1 cellular context compared by ENCODE assay signal in genomic region chr7:45021604-45022296, GRCh38.
A peak's percentile ranks its signal among the peaks of the same experiment; 100 is the strongest.
TF ChIP-seq lines count a peak whose summit lies in the region.

No MANE protein-coding gene starts in this region.

TF ChIP-seq in GM12878, 131 proteins besides CTCF, POLR2A, EP300 and RAD21 (continued from another document and continues in another):
- TF ChIP-seq BCL3 (IDR thresholded peaks at IDR 0.05; ENCODE audit: borderline replicate concordance, insufficient read depth, low read depth, low read length, poor library complexity, severe bottlenecking) (peak; percentile 23), MYC (IDR thresholded peaks at IDR 0.05; ENCODE audit: insufficient read depth, insufficient read length, insufficient replicate concordance, low read length, severe bottlenecking) (no peak), CEBPB (IDR thresholded peaks at IDR 0.05; ENCODE audit: borderline replicate concordance in 1 of 2, low read depth in 2 of 2, low read length in 2 of 2) (no peak), ZNF217 (IDR thresholded peaks at IDR 0.05) (no peak), MEF2A (IDR thresholded peaks at IDR 0.05; ENCODE audit: insufficient read depth, low read depth, low read length) (no peak), ZNF592 (IDR thresholded peaks at IDR 0.05) (no peak), PML (IDR thresholded peaks at IDR 0.05; ENCODE audit: low read length) (no peak), IKZF1 (conservative IDR thresholded peaks at IDR 0.05) (peak; percentile 57; the same call in 1 of the 2 replicates), CBFB (IDR thresholded peaks at IDR 0.05; ENCODE audit: low read depth) (no peak), HDAC6 (IDR thresholded peaks at IDR 0.05; ENCODE audit: unreplicated experiment) (no peak), BCL11A (IDR thresholded peaks at IDR 0.05; ENCODE audit: low read depth, low read length) (peak; percentile 81; the same call in 1 of the 2 replicates), ETV6 (conservative IDR thresholded peaks at IDR 0.05 in 1 of 2, IDR thresholded peaks at IDR 0.05 in 1 of 2; ENCODE audit: borderline replicate concordance in 1 of 2, low read depth in 1 of 2) (no peak), SP1 (IDR thresholded peaks at IDR 0.05; ENCODE audit: low read depth, low read length) (no peak), POLR2AphosphoS2 (IDR thresholded peaks at IDR 0.05; ENCODE audit: low read depth, low read length) (no peak), USF2 (IDR thresholded peaks at IDR 0.05; ENCODE audit: borderline replicate concordance, low read depth, low read length) (no peak), RELB (IDR thresholded peaks at IDR 0.05; ENCODE audit: low read depth) (peak; percentile 63), DPF2 (IDR thresholded peaks at IDR 0.05) (peak; percentile 39; the same call in 1 of the 2 replicates), RFX5 (IDR thresholded peaks at IDR 0.05; ENCODE audit: low read depth, low read length) (no peak), NFYA (IDR thresholded peaks at IDR 0.05; ENCODE audit: borderline replicate concordance, low read depth, low read length) (no peak), YBX1 (IDR thresholded peaks at IDR 0.05) (no peak), RCOR1 (conservative IDR thresholded peaks at IDR 0.05; ENCODE audit: low read depth, low read length) (0 out of 2 replicates have a peak, but pooled peaks have one; percentile 46), ZBED1 (IDR thresholded peaks at IDR 0.05; ENCODE audit: borderline replicate concordance) (no peak), SPI1 (IDR thresholded peaks at IDR 0.05; ENCODE audit: borderline replicate concordance, insufficient read depth, low read depth, low read length) (no peak), ZSCAN29 (IDR thresholded peaks at IDR 0.05) (no peak), BRCA1 (IDR thresholded peaks at IDR 0.05; ENCODE audit: low read depth, low read length) (no peak), IKZF2 (IDR thresholded peaks at IDR 0.05) (peak; percentile 71 to 87), SREBF2 (IDR thresholded peaks at IDR 0.05; ENCODE audit: low read length) (no peak), CREB1 (IDR thresholded peaks at IDR 0.05; ENCODE audit: low read depth) (peak; percentile 54; the same call in 1 of the 2 replicates), PRDM15 (CRISPR knock-in tag; IDR thresholded peaks at IDR 0.05) (no peak), ZNF24 (IDR thresholded peaks at IDR 0.05) (no peak), KLF5 (IDR thresholded peaks at IDR 0.05; ENCODE audit: partially characterized antibody) (no peak), SRF (IDR thresholded peaks at IDR 0.05; ENCODE audit: low read depth in 2 of 2, low read length in 2 of 2) (no peak), NR2F1 (conservative IDR thresholded peaks at IDR 0.05) (no peak), MTA3 (IDR thresholded peaks at IDR 0.05; ENCODE audit: borderline replicate concordance, low read length) (no peak; the same call in 1 of the 2 replicates), ZBTB4 (CRISPR knock-in tag; IDR thresholded peaks at IDR 0.05) (no peak), JUNB (IDR thresholded peaks at IDR 0.05) (peak; percentile 49; the same call in 1 of the 2 replicates), SMC3 (IDR thresholded peaks at IDR 0.05; ENCODE audit: borderline replicate concordance, low read length) (no peak), HSF1 (IDR thresholded peaks at IDR 0.05; ENCODE audit: low read depth, low read length) (no peak), RBBP5 (conservative IDR thresholded peaks at IDR 0.05) (no peak)
- TF ChIP-seq, protein P1, sequence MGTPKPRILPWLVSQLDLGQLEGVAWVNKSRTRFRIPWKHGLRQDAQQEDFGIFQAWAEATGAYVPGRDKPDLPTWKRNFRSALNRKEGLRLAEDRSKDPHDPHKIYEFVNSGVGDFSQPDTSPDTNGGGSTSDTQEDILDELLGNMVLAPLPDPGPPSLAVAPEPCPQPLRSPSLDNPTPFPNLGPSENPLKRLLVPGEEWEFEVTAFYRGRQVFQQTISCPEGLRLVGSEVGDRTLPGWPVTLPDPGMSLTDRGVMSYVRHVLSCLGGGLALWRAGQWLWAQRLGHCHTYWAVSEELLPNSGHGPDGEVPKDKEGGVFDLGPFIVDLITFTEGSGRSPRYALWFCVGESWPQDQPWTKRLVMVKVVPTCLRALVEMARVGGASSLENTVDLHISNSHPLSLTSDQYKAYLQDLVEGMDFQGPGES (IDR thresholded peaks at IDR 0.05): no peak
